1 cellular context compared by ENCODE assay signal in the genomic region with DNA sequence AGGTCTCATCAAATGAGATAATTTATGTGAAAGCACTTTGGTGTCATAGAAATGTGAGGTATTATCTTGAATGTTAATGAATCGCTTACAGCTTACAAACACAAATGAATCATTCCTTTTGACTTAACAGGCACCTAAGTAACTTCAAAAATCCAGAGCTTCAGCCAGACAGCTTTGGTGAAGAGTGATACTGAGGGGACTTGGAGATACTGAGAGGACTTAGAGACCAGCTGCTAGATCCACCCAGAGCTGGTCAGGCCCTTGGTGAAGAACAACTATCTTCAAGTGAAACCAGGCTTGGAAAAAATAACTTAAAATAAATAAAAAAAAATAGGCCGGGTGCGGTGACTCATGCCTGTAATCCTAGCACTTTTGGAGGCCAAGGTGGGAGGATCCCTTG.
TF ChIP-seq lines count a peak whose summit lies in the region.

No MANE protein-coding gene starts in this region.

TF ChIP-seq in GM23338, 12 proteins besides CTCF, POLR2A, EP300 and RAD21:
- TF ChIP-seq POLR2AphosphoS5 (IDR thresholded peaks at IDR 0.05; ENCODE audit: low read depth): no peak
- no peak for TF ChIP-seq JUNB (IDR thresholded peaks at IDR 0.05; ENCODE audit: unreplicated experiment)
- no peak for TF ChIP-seq NANOG (IDR thresholded peaks at IDR 0.05; ENCODE audit: borderline replicate concordance)
